23 cellular contexts compared by ENCODE assay signal in the genomic region with DNA sequence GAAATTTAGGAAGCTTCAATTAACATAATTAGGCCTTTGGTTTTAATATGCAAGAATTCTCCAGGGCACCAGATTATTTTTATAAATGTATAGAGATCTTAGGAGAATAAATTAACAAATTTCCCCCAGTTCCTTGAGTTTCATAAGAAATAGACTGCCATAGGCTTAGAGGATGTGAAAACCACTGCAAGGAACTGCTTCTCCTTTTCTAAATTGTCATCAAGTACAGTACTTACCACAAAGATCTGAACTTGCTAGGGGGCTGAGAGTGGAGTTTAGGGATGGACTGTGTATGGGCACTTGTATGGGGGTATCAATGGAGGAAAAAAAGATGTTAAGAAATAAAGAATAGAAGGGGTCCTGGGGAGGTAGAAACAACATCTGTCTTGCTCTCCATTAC. TPM values are rescaled to one million over a fixed set of nuclear protein-coding genes. Genes with fewer than 3 reads are reported as not detected.
DNase-seq lines count a peak whose midpoint lies in the region; ATAC-seq, FAIRE-seq and TF ChIP-seq lines count a peak whose summit lies in the region.
"Had no signal": no experiment of that assay in that cellular context is flagged by ENCODE, and none has a peak within 500 bp of the region (broad histone marks: within the 10 kb centered on the region; RNA-seq: fewer than 3 reads in every experiment).

No MANE protein-coding gene starts in this region.

- no peak for FAIRE-seq in GM12878 (lab: Jason Lieb, UNC)
- FAIRE-seq: D721Med, GM19239, HTR-8/SVneo had no signal

- no peak overlapping the region for H3K4me2 ChIP-seq in GM12878 (ENCODE audit: control insufficient read depth, insufficient read depth)

- H3K36me3 ChIP-seq in GM12878 (ENCODE audit: control insufficient read depth in 2 of 2, insufficient read depth in 2 of 2, low read length in 1 of 2) (no peaks in the 10 kb centered on the region), uterus (no peaks in the 10 kb centered on the region)
- H3K36me3 ChIP-seq: BE2C, Peyer's patch had no signal

- peak; percentile 56 for ATAC-seq in GM18858 (IDR thresholded peaks at IDR 0.05; ENCODE audit: unreplicated experiment)
- peak; percentile 45 for ATAC-seq in HG02588 (IDR thresholded peaks at IDR 0.05; ENCODE audit: unreplicated experiment)
- peak; percentile 64 for ATAC-seq in HG03432 (IDR thresholded peaks at IDR 0.05; ENCODE audit: unreplicated experiment)
- ATAC-seq in GM12878, result peak; percentile 65
- no peak for ATAC-seq in GM21423 (IDR thresholded peaks at IDR 0.05; ENCODE audit: unreplicated experiment)

- no peak overlapping the region for H3K9ac ChIP-seq in GM12878 (ENCODE audit: control insufficient read depth, insufficient read depth, low read length)

- H3K4me3 ChIP-seq in GM12878, result no peak overlapping the region
- no peak overlapping the region for H3K4me3 ChIP-seq in uterus
- H3K4me3 ChIP-seq: Peyer's patch had no signal

- TF ChIP-seq CTCF in GM12878 (IDR thresholded peaks at IDR 0.05 in 2 of 3, conservative IDR thresholded peaks at IDR 0.05 in 1 of 3; ENCODE audit: control insufficient read depth in 2 of 3, extremely low read depth in 1 of 3, insufficient read depth in 1 of 3, low read depth in 3 of 3, low read length in 3 of 3), result no peak
- TF ChIP-seq CTCF in uterus (IDR thresholded peaks at IDR 0.05), result no peak

- TF ChIP-seq RAD21 in GM12878 (IDR thresholded peaks at IDR 0.05; ENCODE audit: insufficient read depth, low read depth, low read length), result no peak

- RAD21 ChIA-PET in GM12878 (lab: Charles Lee; ENCODE audit: unreplicated experiment), result no interaction called here

- no peaks in the 10 kb centered on the region for H4K20me1 ChIP-seq in GM12878 (ENCODE audit: control insufficient read depth, insufficient read depth)

- SMC1A ChIA-PET in GM12878 (lab: Charles Lee; ENCODE audit: uncharacterized antibody, unreplicated experiment), result interaction anchor here (0.7 kb wide), 1 partner anchor 11 kb away, joined by 3 read pairs; no protein-coding TSS in a partner anchor

- no peaks in the 10 kb centered on the region for H3K4me1 ChIP-seq in GM12878 (ENCODE audit: control insufficient read depth, insufficient read depth, low read length)
- H3K4me1 ChIP-seq in uterus, result no peaks in the 10 kb centered on the region
- H3K4me1 ChIP-seq: BE2C, Peyer's patch had no signal

- CTCF ChIA-PET in GM12878 (lab: Yijun Ruan, JAX), result no interaction called here

- TF ChIP-seq EP300 in GM12878 (IDR thresholded peaks at IDR 0.05; ENCODE audit: borderline replicate concordance in 1 of 2, control insufficient read depth in 1 of 2, low read depth in 2 of 2, low read length in 2 of 2), result no peak

- H2AFZ ChIP-seq in GM12878 (ENCODE audit: control insufficient read depth, low read depth, low read length), result no peak overlapping the region

- POLR2A ChIA-PET in GM12878 (lab: Charles Lee), result no interaction called here

- H3K79me2 ChIP-seq in GM12878 (ENCODE audit: control insufficient read depth, insufficient read depth, low read length), result no peaks in the 10 kb centered on the region

- BruUV-seq in GM12878 (replicated peaks; lab: Mats Ljungman, UMichigan), result no TSS peak

- H3K9me3 ChIP-seq in GM12878 (replicated peaks; ENCODE audit: control insufficient read depth, insufficient read depth, low read length) (no peaks in the 10 kb centered on the region), uterus (no peaks in the 10 kb centered on the region)
- H3K9me3 ChIP-seq: BE2C, Peyer's patch had no signal

- TF ChIP-seq POLR2A in GM12878 (IDR thresholded peaks at IDR 0.05; ENCODE audit: low read depth, low read length), result no peak
- no peak for TF ChIP-seq POLR2A in uterus (IDR thresholded peaks at IDR 0.05)

- in situ Hi-C loops in GM12878 (cut with MboI), result no loop called here

- DNase-seq in GM12878 (ENCODE audit: low read depth, low spot score) (no peak), uterus (no peak)
- no peak for DNase-seq in activated naive CD4-positive, alpha-beta T cell treated with anti-CD3 and anti-CD28 coated beads, Interleukin-2, amount 50 U/mL, for 16 hours
- DNase-seq: BE2C; CD4-positive, alpha-beta memory T cell; DMS79 treated with DMSO at 0.1 percent for 48 hours; GDM1; GOT3; NCI-H1092 treated with DMSO at 0.1 percent for 48 hours; NCI-H1694; NCI-H2107; NCI-H226; NCI-H526 treated with DMSO at 0.1 percent for 48 hours; Peyer's patch; SHP77 had no signal

- intact Hi-C loops in GM12878 (cut with micrococcal nuclease; ENCODE audit: unreplicated experiment) (no loop called here), uterus (cut with DNase I; ENCODE audit: low total_unique reads) (no loop called here)

- H3K27ac ChIP-seq in GM12878 (ENCODE audit: control insufficient read depth, insufficient read depth), result no peak overlapping the region
- H3K27ac ChIP-seq in uterus, result no peak overlapping the region
- H3K27ac ChIP-seq: Peyer's patch had no signal

- H3K27me3 ChIP-seq in GM12878 (replicated peaks in 1 of 2; ENCODE audit: control insufficient read depth in 2 of 2, insufficient read depth in 2 of 2, low read length in 1 of 2), result no peaks in the 10 kb centered on the region
- no peaks in the 10 kb centered on the region for H3K27me3 ChIP-seq in uterus
- H3K27me3 ChIP-seq: BE2C, Peyer's patch had no signal

TF ChIP-seq in GM12878, 131 proteins besides CTCF, POLR2A, EP300 and RAD21:
- TF ChIP-seq SPI1 (IDR thresholded peaks at IDR 0.05; ENCODE audit: borderline replicate concordance, insufficient read depth, low read depth, low read length) (peak; percentile 59; the same call in 1 of the 2 replicates), POLR2AphosphoS2 (IDR thresholded peaks at IDR 0.05; ENCODE audit: low read depth, low read length) (no peak), RUNX3 (IDR thresholded peaks at IDR 0.05; ENCODE audit: low read length) (peak; percentile 33)

RNA-seq across cellular contexts. Expression of gene LHX8, which starts 31.1 kb away (rescaled TPM):
- not detected in 2 replicates for total RNA-seq in GM12878 (2013; cell fraction: nucleolus; rRNA removed)
- total RNA-seq in GM12878 (2014; rRNA removed), result not detected in 2 replicates
- not detected in 2 replicates for total RNA-seq in GM12878 (2014; rRNA removed; fragmentation: Illumina TruSeq; extraction: Trizol)
- total RNA-seq in GM12878 (2021), result not detected in 2 replicates
- not detected for polyA plus RNA-seq in GM12878 (2011; ENCODE audit: low read depth)
- polyA plus RNA-seq in GM12878 (2011; rRNA removed), result not detected in 2 replicates
- polyA plus RNA-seq in GM12878 (2011; cell fraction: cytosol; rRNA removed), result not detected in 2 replicates
- polyA plus RNA-seq in GM12878 (2011; cell fraction: nucleus; rRNA removed), result not detected in 2 replicates
- not detected in 2 replicates for polyA plus RNA-seq in GM12878 (2012)
- not detected in 2 replicates for polyA plus RNA-seq in GM12878 (2014; fragmentation: Illumina TruSeq; extraction: Trizol)
- polyA plus RNA-seq in GM12878 (2014; fragmentation: Nextera tagmentation; extraction: Ambion mirVana), result not detected
- polyA plus RNA-seq in GM12878 (2014; rRNA removed), result not detected in 2 replicates
- polyA plus RNA-seq in GM12878 (2016; fragmentation: Nextera tagmentation; extraction: Ambion mirVana), result not detected
- not detected in 2 replicates for polyA minus RNA-seq in GM12878 (2011; rRNA and poly(A)+ RNA removed)
- not detected in 2 replicates for polyA minus RNA-seq in GM12878 (2011; cell fraction: cytosol; rRNA and poly(A)+ RNA removed)
- polyA minus RNA-seq in GM12878 (2011; cell fraction: nucleus; rRNA and poly(A)+ RNA removed), result not detected in 2 replicates
- 1 to 10 TPM in 1 of 4 donors, under 1 TPM in 1, not detected in 2; 0.48 to 1.3 TPM for total RNA-seq in uterus
- total RNA-seq: CD4-positive, alpha-beta memory T cell; Peyer's patch; T-helper 2 cell treated with Interferon-gamma antibody and Interleukin-4, amounts not matched to agents 100 ng/mL and 5 ng/mL, for 36 hours had no signal
- polyA plus RNA-seq: CD4-positive, alpha-beta memory T cell had no signal
